1 cellular context compared by ENCODE assay signal in the genomic region with DNA sequence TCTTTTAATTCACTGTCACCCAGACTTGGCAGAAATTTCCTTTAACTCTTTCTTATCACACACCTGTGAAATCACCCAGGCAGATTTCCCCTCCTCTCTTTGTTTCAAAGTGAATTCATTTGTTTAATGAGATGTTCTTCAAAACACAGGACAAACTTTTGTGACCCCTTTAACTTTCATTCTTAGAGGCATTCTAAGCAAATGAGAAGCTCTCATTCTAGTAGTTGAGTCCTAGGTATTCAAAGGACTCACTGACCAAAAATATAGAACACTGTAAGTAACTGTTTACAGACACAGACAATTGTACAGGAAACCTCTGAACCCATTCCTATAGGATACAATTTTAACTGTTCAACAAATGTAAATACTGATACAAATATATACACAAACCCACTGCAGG.
TF ChIP-seq lines count a peak whose summit lies in the region.

No MANE protein-coding gene starts in this region.

TF ChIP-seq in GM12878, 131 proteins besides CTCF, POLR2A, EP300 and RAD21:
- no peak for TF ChIP-seq JUNB (IDR thresholded peaks at IDR 0.05)
- TF ChIP-seq ZNF24 (IDR thresholded peaks at IDR 0.05): 0 out of 2 replicates have a peak, but pooled peaks have one; percentile 16
- TF ChIP-seq SMARCA5 (IDR thresholded peaks at IDR 0.05): no peak
- TF ChIP-seq ZNF687 (IDR thresholded peaks at IDR 0.05): 0 out of 2 replicates have a peak, but pooled peaks have one; percentile 15
- peak; percentile 39; the same call in 1 of the 2 replicates for TF ChIP-seq MTA2 (IDR thresholded peaks at IDR 0.05; ENCODE audit: low read depth)
- TF ChIP-seq, protein P1, sequence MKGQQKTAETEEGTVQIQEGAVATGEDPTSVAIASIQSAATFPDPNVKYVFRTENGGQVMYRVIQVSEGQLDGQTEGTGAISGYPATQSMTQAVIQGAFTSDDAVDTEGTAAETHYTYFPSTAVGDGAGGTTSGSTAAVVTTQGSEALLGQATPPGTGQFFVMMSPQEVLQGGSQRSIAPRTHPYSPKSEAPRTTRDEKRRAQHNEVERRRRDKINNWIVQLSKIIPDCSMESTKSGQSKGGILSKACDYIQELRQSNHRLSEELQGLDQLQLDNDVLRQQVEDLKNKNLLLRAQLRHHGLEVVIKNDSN (IDR thresholded peaks at IDR 0.05; ENCODE audit: borderline replicate concordance, extremely low read length, insufficient read depth, low read depth, low read length): no peak
- TF ChIP-seq FOS (IDR thresholded peaks at IDR 0.05; ENCODE audit: borderline replicate concordance, extremely low read depth, insufficient read length): no peak
- 0 out of 2 replicates have a peak, but pooled peaks have one; percentile 25 for TF ChIP-seq NR2F1 (conservative IDR thresholded peaks at IDR 0.05)
